Comparison of ENCODE assay signal across 1 cellular context in genomic region chr1:17055801-17056200, GRCh38.
TF ChIP-seq lines count a peak whose summit lies in the region.

No MANE protein-coding gene starts in this region.

TF ChIP-seq in HepG2, 621 proteins besides CTCF, POLR2A, EP300 and RAD21:
- TF ChIP-seq PCBP2 (optimal IDR thresholded peaks at IDR 0.05; ENCODE audit: low read depth, low read length, poor library complexity, severe bottlenecking) (no peak), ZBTB33 (CRISPR knock-in tag; IDR thresholded peaks at IDR 0.05) (0 out of 2 replicates have a peak, but pooled peaks have one; percentile 18), ATF7 (IDR thresholded peaks at IDR 0.05) (no peak), ATF7 (CRISPR knock-in tag; IDR thresholded peaks at IDR 0.05) (no peak)
